8 cellular contexts compared by ENCODE assay signal in genomic region chr5:172766287-172767104, GRCh38. TPM values are rescaled to one million over a fixed set of nuclear protein-coding genes. Genes with fewer than 3 reads are reported as not detected.
A peak's percentile ranks its signal among the peaks of the same experiment; 100 is the strongest.
DNase-seq lines count a peak whose midpoint lies in the region; ATAC-seq and TF ChIP-seq lines count a peak whose summit lies in the region.

No MANE protein-coding gene starts in this region.

- H3K9me3 ChIP-seq in adipocyte (ENCODE audit: control insufficient read depth, low read length): no peaks in the 10 kb centered on the region

- no peaks in the 10 kb centered on the region for H3K9me3 Mint-ChIP-seq in activated T-cell treated with anti-CD3 and anti-CD28 coated beads, Interleukin-2, amount 50 U/mL, for 24 hours
- peaks cover 14% of the 10 kb centered on the region for H3K9me3 Mint-ChIP-seq in glutamatergic neuron (ENCODE audit: unreplicated experiment)

- H3K27me3 Mint-ChIP-seq in activated T-cell treated with anti-CD3 and anti-CD28 coated beads, Interleukin-2, amount 50 U/mL, for 24 hours: no peaks in the 10 kb centered on the region
- peaks cover 10% of the 10 kb centered on the region for H3K27me3 Mint-ChIP-seq in glutamatergic neuron (ENCODE audit: unreplicated experiment)

- DNase-seq in activated T-cell treated with anti-CD3 and anti-CD28 coated beads, Interleukin-2, amount 50 U/mL, for 24 hours: no peak
- DNase-seq in activated T-cell treated with anti-CD3 and anti-CD28 coated beads for 4 hours (no peak), adipocyte (ENCODE audit: low read depth) (peak; percentile 88), glutamatergic neuron (no peak), omental fat pad (ENCODE audit: low spot score) (peak; percentile 79), NCI-H1694 (lab: John Stamatoyannopoulos, UW) (no peak), NCI-H526 (lab: John Stamatoyannopoulos, UW) (no peak)
- DNase-seq in stimulated activated CD4-positive, alpha-beta T cell treated with anti-CD3 and anti-CD28 coated beads, Interleukin-4, amount 100 ng/mL, for 24 hours: no peak

- ATAC-seq in omental fat pad (ENCODE audit: low FRiP score): peak; percentile 22

- H3K4me3 ChIP-seq in adipocyte (ENCODE audit: low read length): peak overlapping the region; percentile 96

- H3K4me1 Mint-ChIP-seq in activated T-cell treated with anti-CD3 and anti-CD28 coated beads, Interleukin-2, amount 50 U/mL, for 24 hours (ENCODE audit: low read depth): peaks cover 55% of the 10 kb centered on the region
- peaks cover 34% of the 10 kb centered on the region for H3K4me1 Mint-ChIP-seq in glutamatergic neuron (ENCODE audit: low read depth, unreplicated experiment)

- TF ChIP-seq CTCF in glutamatergic neuron (IDR thresholded peaks at IDR 0.05; ENCODE audit: partially characterized antibody, unreplicated experiment) (no peak), omental fat pad (IDR thresholded peaks at IDR 0.05) (no peak)

- no peak overlapping the region for H3K4me3 Mint-ChIP-seq in activated T-cell treated with anti-CD3 and anti-CD28 coated beads, Interleukin-2, amount 50 U/mL, for 24 hours
- H3K4me3 Mint-ChIP-seq in glutamatergic neuron (ENCODE audit: unreplicated experiment): peak overlapping the region; percentile 75

- peaks cover 17% of the 10 kb centered on the region for H3K4me1 ChIP-seq in adipocyte (ENCODE audit: control insufficient read depth, insufficient read depth, low read length)

- H3K36me3 ChIP-seq in adipocyte (ENCODE audit: control insufficient read depth, insufficient read depth, low read length, severe bottlenecking): peaks cover 34% of the 10 kb centered on the region

- H3K27me3 ChIP-seq in adipocyte (replicated peaks; ENCODE audit: control insufficient read depth, insufficient read depth, low read length): no peaks in the 10 kb centered on the region

- peak overlapping the region; percentile 98 for H3K9ac ChIP-seq in adipocyte (ENCODE audit: low read length)

- peak overlapping the region; percentile 95 for H3K27ac Mint-ChIP-seq in activated T-cell treated with anti-CD3 and anti-CD28 coated beads, Interleukin-2, amount 50 U/mL, for 24 hours
- H3K27ac Mint-ChIP-seq in glutamatergic neuron (ENCODE audit: unreplicated experiment): peak overlapping the region; percentile 99

- H3K36me3 Mint-ChIP-seq in activated T-cell treated with anti-CD3 and anti-CD28 coated beads, Interleukin-2, amount 50 U/mL, for 24 hours (ENCODE audit: low read depth): peaks cover 34% of the 10 kb centered on the region
- H3K36me3 Mint-ChIP-seq in glutamatergic neuron (ENCODE audit: unreplicated experiment): no peaks in the 10 kb centered on the region

RNA-seq across cellular contexts. Expression of gene DUSP1, which starts 4.5 kb away (rescaled TPM):
- total RNA-seq in glutamatergic neuron (ENCODE audit: unreplicated experiment) (91.7 TPM), omental fat pad (1,000 to 10,000 TPM; 1,645 to 2,968 (median 1,824) TPM)

Comparison
In these comparisons a context has a peak if more than half of its experiments do, and no peak if none do; other contexts are left out.
1. DNase-seq: peak in adipocyte (single experiment) and omental fat pad (single experiment); none in activated T-cell treated with anti-CD3 and anti-CD28 coated beads, Interleukin-2, amount 50 U/mL, for 24 hours (single experiment), activated T-cell treated with anti-CD3 and anti-CD28 coated beads for 4 hours (single experiment), glutamatergic neuron (single experiment), stimulated activated CD4-positive, alpha-beta T cell treated with anti-CD3 and anti-CD28 coated beads, Interleukin-4, amount 100 ng/mL, for 24 hours (single experiment), NCI-H1694 (single experiment) and NCI-H526 (0 of 2).
2. RNA of gene DUSP1, which starts 4.5 kb away (total RNA-seq): 1,645 to 2,968 TPM in omental fat pad; 91.7 TPM in glutamatergic neuron (single experiment); every median in the first group is over 10 times any median in the second.